13 cellular contexts compared by ENCODE assay signal in genomic region chr3:49703956-49704355, GRCh38. TPM values are rescaled to one million over a fixed set of nuclear protein-coding genes. Genes with fewer than 3 reads are reported as not detected.
DNase-seq lines count a peak whose midpoint lies in the region; ATAC-seq and TF ChIP-seq lines count a peak whose summit lies in the region.
"Had no signal": no experiment of that assay in that cellular context is flagged by ENCODE, and none has a peak within 500 bp of the region (broad histone marks: within the 10 kb centered on the region; RNA-seq: fewer than 3 reads in every experiment).

No MANE protein-coding gene starts in this region.

- peaks cover 12% of the 10 kb centered on the region for H3K36me3 ChIP-seq in WERI-Rb-1
- H3K36me3 ChIP-seq in upper lobe of left lung: peaks cover 2 to 73% (median 52%) of the 10 kb centered on the region in 4 donors
- peaks cover 28 to 99% (median 86%) of the 10 kb centered on the region in 4 donors for H3K36me3 ChIP-seq in stomach

- peaks cover 0 to 12% (median 3%) of the 10 kb centered on the region in 4 donors for H3K4me1 ChIP-seq in upper lobe of left lung
- peaks cover 0 to 8% (median 0%) of the 10 kb centered on the region in 4 donors for H3K4me1 ChIP-seq in stomach

- intact Hi-C loops in Right ventricle myocardium inferior (cut with DNase I): no loop called here
- intact Hi-C loops in left cardiac atrium (cut with DNase I): no loop called here
- intact Hi-C loops in left colon (cut with DNase I, micrococcal nuclease): loop anchor here in 1 of 2 donors (5.0 kb wide), 1 partner anchor 133 kb away; no protein-coding TSS in a partner anchor
- intact Hi-C loops in stomach (cut with DNase I; ENCODE audit: low total_unique reads): no loop called here

- TF ChIP-seq CTCF in WERI-Rb-1 (IDR thresholded peaks at IDR 0.05; ENCODE audit: low read depth, low read length): no peak
- no peak for TF ChIP-seq CTCF in upper lobe of left lung (IDR thresholded peaks at IDR 0.05)
- no peak for TF ChIP-seq CTCF in stomach (IDR thresholded peaks at IDR 0.05)

- H3K27ac ChIP-seq in WERI-Rb-1 (0 out of 2 replicates have a peak overlapping the region, but pooled peaks have one; percentile 3), upper lobe of left lung (peak overlapping the region in 3 of 4 donors; percentile 15 to 31 (median 17)), stomach (no peak overlapping the region)

- peak; percentile 41 for DNase-seq in Right ventricle myocardium inferior (ENCODE audit: missing footprints)
- no peak for DNase-seq in left cardiac atrium
- no peak for DNase-seq in WERI-Rb-1
- no peak for DNase-seq in left colon
- DNase-seq in upper lobe of left lung: no peak
- DNase-seq in NCI-H1436 (lab: John Stamatoyannopoulos, UW): no peak
- DNase-seq in AG20443 (ENCODE audit: low spot score): no peak
- no peak for DNase-seq in stomach
- DNase-seq: GOT3, NCI-H2081 treated with DMSO at 0.1 percent for 48 hours, SHP77 treated with DMSO at 0.1 percent for 48 hours had no signal

- no peak for TF ChIP-seq POLR2A in upper lobe of left lung (IDR thresholded peaks at IDR 0.05)
- TF ChIP-seq POLR2A in stomach (IDR thresholded peaks at IDR 0.05): no peak

- H3K4me3 ChIP-seq in WERI-Rb-1 (ENCODE audit: low read depth, low read length) (no peak overlapping the region), upper lobe of left lung (no peak overlapping the region), stomach (no peak overlapping the region)

- no peak for ATAC-seq in Right ventricle myocardium inferior
- no peak for ATAC-seq in left cardiac atrium
- peak; percentile 4 for ATAC-seq in left colon
- no peak for ATAC-seq in upper lobe of left lung (ENCODE audit: low FRiP score in 2 of 2)

- TF ChIP-seq EP300 in upper lobe of left lung (IDR thresholded peaks at IDR 0.05): no peak
- no peak for TF ChIP-seq EP300 in stomach (IDR thresholded peaks at IDR 0.05)

- 80 to 81% methylated on average over 5 to 7 of the region's 7 CpGs for WGBS in upper lobe of left lung, 2 donors
- WGBS in stomach, 5 donors: 82 to 96% (median 93%) methylated on average over 7 of the region's 7 CpGs

- H3K9me3 ChIP-seq in WERI-Rb-1 (ENCODE audit: severe bottlenecking): no peaks in the 10 kb centered on the region
- H3K9me3 ChIP-seq in upper lobe of left lung: no peaks in the 10 kb centered on the region
- H3K9me3 ChIP-seq in stomach: no peaks in the 10 kb centered on the region

- H3K27me3 ChIP-seq in WERI-Rb-1 (ENCODE audit: insufficient read depth, low read depth, severe bottlenecking) (no peaks in the 10 kb centered on the region), upper lobe of left lung (no peaks in the 10 kb centered on the region), stomach (no peaks in the 10 kb centered on the region)

RNA-seq across cellular contexts. Expression of gene RNF123, which starts 14.6 kb away (rescaled TPM):
- 46.1 TPM for total RNA-seq in Right ventricle myocardium inferior
- total RNA-seq in left cardiac atrium: 10 to 100 TPM; 39.2 to 44.8 TPM
- 10 to 100 TPM; 40.3 to 44.0 TPM for total RNA-seq in left colon
- total RNA-seq in upper lobe of left lung: 10 to 100 TPM; 14.2 to 71.2 (median 42.2) TPM
- total RNA-seq in stomach: 10 to 100 TPM; 19.6 to 75.4 (median 33.3) TPM
- 10 to 100 TPM; 18.1 to 22.8 (median 22.0) TPM for polyA plus RNA-seq in stomach

RNA-seq across cellular contexts. Expression of gene MST1, which starts 14.7 kb away (rescaled TPM):
- total RNA-seq in Right ventricle myocardium inferior (4.6 TPM), left cardiac atrium (10 to 100 TPM in 1 of 2 donors, 1 to 10 TPM in 1; 8.8 to 11.5 TPM), left colon (10 to 100 TPM; 22.1 to 28.2 TPM), upper lobe of left lung (10 to 100 TPM in 5 of 6 donors, 1 to 10 TPM in 1; 8.9 to 58.7 (median 18.1) TPM), stomach (100 to 1,000 TPM in 2 of 5 donors, 10 to 100 TPM in 2, 1 to 10 TPM in 1; 6.7 to 172 (median 14.9) TPM)
- polyA plus RNA-seq in stomach: 10 to 100 TPM; 18.9 to 36.9 (median 20.5) TPM

RNA-seq across cellular contexts. Expression of gene AMIGO3, which starts 15.5 kb away (rescaled TPM):
- total RNA-seq in Right ventricle myocardium inferior: not detected
- under 1 TPM in 1 of 2 donors, not detected in 1; 0.09 TPM for total RNA-seq in left cardiac atrium
- not detected for total RNA-seq in left colon
- total RNA-seq in upper lobe of left lung: 1 to 10 TPM in 4 of 6 donors, under 1 TPM in 2; 0.13 to 3.2 (median 1.9) TPM
- 1 to 10 TPM in 1 of 5 donors, not detected in 4; 1.3 TPM for total RNA-seq in stomach
- under 1 TPM; 0.19 to 0.83 (median 0.76) TPM for polyA plus RNA-seq in stomach
- total RNA-seq: NCI-H460 had no signal
- polyA plus RNA-seq: BJ had no signal

RNA-seq across cellular contexts. Expression of gene GMPPB, which starts 19.8 kb away (rescaled TPM):
- total RNA-seq in Right ventricle myocardium inferior (18.1 TPM), left cardiac atrium (10 to 100 TPM; 22.4 to 38.3 TPM), left colon (10 to 100 TPM; 54.2 to 78.4 TPM), upper lobe of left lung (10 to 100 TPM; 17.8 to 45.8 (median 41.3) TPM), stomach (10 to 100 TPM; 26.3 to 81.7 (median 39.3) TPM)
- polyA plus RNA-seq in stomach: 10 to 100 TPM; 14.4 to 33.6 (median 27.3) TPM

RNA-seq across cellular contexts. Expression of gene APEH, which starts 29.8 kb away (rescaled TPM):
- 99.5 TPM for total RNA-seq in Right ventricle myocardium inferior
- total RNA-seq in left cardiac atrium: 10 to 100 TPM; 75.3 to 82.6 TPM
- 100 to 1,000 TPM; 153 to 182 TPM for total RNA-seq in left colon
- total RNA-seq in upper lobe of left lung: 100 to 1,000 TPM in 1 of 6 donors, 10 to 100 TPM in 5; 54.7 to 104 (median 92.8) TPM
- total RNA-seq in stomach: 100 to 1,000 TPM in 1 of 5 donors, 10 to 100 TPM in 4; 23.9 to 104 (median 49.4) TPM
- polyA plus RNA-seq in stomach: 10 to 100 TPM; 40.3 to 69.7 (median 46.0) TPM

Comparison
In these comparisons a context has a peak if more than half of its experiments do, and no peak if none do; other contexts are left out.
1. H3K27ac ChIP-seq: peak in WERI-Rb-1 (single experiment) and upper lobe of left lung (3 of 4); none in stomach (0 of 5).